ENCODE assay signal across 19 cellular contexts in the genomic region with DNA sequence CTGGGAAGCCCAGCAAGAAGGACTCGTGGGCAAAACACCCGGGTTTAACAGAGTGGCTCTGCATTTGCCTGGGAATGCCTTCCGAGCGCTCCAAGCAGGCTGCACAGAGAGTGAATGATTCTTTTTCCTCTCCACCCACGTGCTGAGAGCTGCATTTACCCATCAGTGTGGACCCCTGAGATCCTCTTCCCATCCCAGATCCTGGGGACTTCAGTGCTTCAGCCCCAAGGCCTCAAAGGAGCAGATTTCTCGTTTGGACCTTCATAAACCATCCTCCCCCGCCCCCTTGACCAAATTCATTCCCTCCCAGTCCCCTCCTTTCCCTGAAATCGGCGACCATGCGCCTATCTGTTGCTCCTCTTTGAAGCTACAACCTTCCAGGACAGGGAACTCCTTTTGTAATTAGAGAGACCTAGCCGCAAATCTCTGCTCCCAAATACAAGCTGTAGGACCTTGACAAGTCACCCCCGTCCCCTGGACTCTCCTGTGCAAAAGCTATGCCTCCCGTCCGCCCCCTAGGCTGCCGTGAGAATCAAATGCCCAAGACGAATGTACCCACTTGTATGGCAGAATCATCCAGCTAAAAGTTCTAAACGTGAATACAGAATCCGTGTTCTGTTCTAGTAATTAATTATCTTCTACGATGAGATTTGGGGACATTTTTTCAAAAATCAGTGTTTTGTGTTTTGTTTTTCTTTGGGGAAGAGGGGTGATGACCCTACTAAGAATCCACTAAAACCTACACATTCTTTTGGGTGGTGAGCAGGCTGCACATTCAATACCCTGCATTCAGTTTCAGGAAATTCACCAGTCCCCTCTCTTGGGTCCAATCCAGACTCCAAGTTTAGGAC. TPM values are rescaled to one million over a fixed set of nuclear protein-coding genes. Genes with fewer than 3 reads are reported as not detected.
DNase-seq lines count a peak whose midpoint lies in the region; ATAC-seq and TF ChIP-seq lines count a peak whose summit lies in the region.
"Had no signal": no experiment of that assay in that cellular context is flagged by ENCODE, and none has a peak within 500 bp of the region (broad histone marks: within the 10 kb centered on the region; RNA-seq: fewer than 3 reads in every experiment).

No MANE protein-coding gene starts in this region.

- H3K27me3 ChIP-seq in fibroblast of lung (ENCODE audit: control insufficient read depth, insufficient read depth, low read length) (no peaks in the 10 kb centered on the region), neural progenitor cell (peaks cover 100% of the 10 kb centered on the region)
- peaks cover 17% of the 10 kb centered on the region for H3K27me3 ChIP-seq in CD8-positive, alpha-beta T cell (ENCODE audit: insufficient read depth, low read length)
- H3K27me3 ChIP-seq: MG63 had no signal

- H3K4me1 ChIP-seq in fibroblast of lung (ENCODE audit: control insufficient read depth, extremely low read depth, insufficient read depth, low read length) = peaks cover 38% of the 10 kb centered on the region
- H3K4me1 ChIP-seq in neural progenitor cell = peaks cover 16% of the 10 kb centered on the region
- no peaks in the 10 kb centered on the region for H3K4me1 ChIP-seq in CD8-positive, alpha-beta T cell (ENCODE audit: insufficient read depth, low read length)
- H3K4me1 ChIP-seq: BE2C had no signal

- no peaks in the 10 kb centered on the region for H3K9me3 Mint-ChIP-seq in neural progenitor cell
- H3K9me3 Mint-ChIP-seq in CD8-positive, alpha-beta T cell = no peaks in the 10 kb centered on the region

- peak overlapping the region; percentile 90 for H3K27ac ChIP-seq in fibroblast of lung (ENCODE audit: insufficient read depth, low read length)
- no peak overlapping the region for H3K27ac ChIP-seq in neural progenitor cell
- H3K27ac ChIP-seq in CD8-positive, alpha-beta T cell (ENCODE audit: low read depth, low read length) = no peak overlapping the region
- H3K27ac ChIP-seq: Peyer's patch had no signal

- H3K36me3 ChIP-seq in fibroblast of lung (ENCODE audit: control insufficient read depth, insufficient read depth, low read length) (peaks cover 16% of the 10 kb centered on the region), neural progenitor cell (no peaks in the 10 kb centered on the region)
- no peaks in the 10 kb centered on the region for H3K36me3 ChIP-seq in CD8-positive, alpha-beta T cell (ENCODE audit: insufficient read depth, low read length)
- H3K36me3 ChIP-seq: BE2C, MG63, Peyer's patch had no signal

- H3K4me3 ChIP-seq in HFF-Myc (replicated peaks; ENCODE audit: low read depth, low read length) = peak overlapping the region; percentile 88
- peak overlapping the region; percentile 47 to 86 (median 63) for H3K4me3 ChIP-seq in fibroblast of lung (replicated peaks in 1 of 4; ENCODE audit: control extremely low read depth in 1 of 4, insufficient read depth in 1 of 4, low read depth in 3 of 4, low read length in 4 of 4)
- no peak overlapping the region for H3K4me3 ChIP-seq in neural progenitor cell
- H3K4me3 ChIP-seq in CD8-positive, alpha-beta T cell (ENCODE audit: low read depth, low read length) = no peak overlapping the region
- H3K4me3 ChIP-seq: MG63, Peyer's patch had no signal

- peaks cover 7% of the 10 kb centered on the region for H3F3A ChIP-seq in neural progenitor cell (ENCODE audit: low read depth)

- CTCF ChIA-PET in CD8-positive, alpha-beta T cell (lab: Charles Lee) = no interaction called here

- H4K20me1 ChIP-seq in fibroblast of lung (ENCODE audit: control insufficient read depth, extremely low read depth, insufficient read depth, low read length) (no peaks in the 10 kb centered on the region), neural progenitor cell (ENCODE audit: low read depth) (peaks cover 88% of the 10 kb centered on the region)

- H2AFZ ChIP-seq in fibroblast of lung (ENCODE audit: low read length) = no peak overlapping the region
- no peak overlapping the region for H2AFZ ChIP-seq in neural progenitor cell (replicated peaks)

- no peak overlapping the region for H3K4me3 Mint-ChIP-seq in neural progenitor cell
- no peak overlapping the region for H3K4me3 Mint-ChIP-seq in CD8-positive, alpha-beta T cell
- H3K4me3 Mint-ChIP-seq: CD8-positive, alpha-beta memory T cell had no signal

- no peak overlapping the region for H3K27ac Mint-ChIP-seq in neural progenitor cell
- H3K27ac Mint-ChIP-seq in CD8-positive, alpha-beta T cell = no peak overlapping the region
- H3K27ac Mint-ChIP-seq: CD8-positive, alpha-beta memory T cell had no signal

- H3K79me2 ChIP-seq in fibroblast of lung (ENCODE audit: control insufficient read depth, insufficient read depth, low read length) = peaks cover 95% of the 10 kb centered on the region
- no peaks in the 10 kb centered on the region for H3K79me2 ChIP-seq in neural progenitor cell (ENCODE audit: low read depth)

- peak overlapping the region; percentile 65 for H3K9ac ChIP-seq in fibroblast of lung (ENCODE audit: insufficient read depth, low read length)
- no peak overlapping the region for H3K9ac ChIP-seq in neural progenitor cell

- intact Hi-C loops in CD8-positive, alpha-beta T cell (cut with DNase I, micrococcal nuclease) = no loop called here

- H3K9me3 ChIP-seq in fibroblast of lung (ENCODE audit: control insufficient read depth, insufficient read depth, low read depth, low read length) (no peaks in the 10 kb centered on the region), neural progenitor cell (ENCODE audit: low read depth) (no peaks in the 10 kb centered on the region)
- no peaks in the 10 kb centered on the region for H3K9me3 ChIP-seq in CD8-positive, alpha-beta T cell (ENCODE audit: low read length)
- H3K9me3 ChIP-seq: BE2C, MG63, Peyer's patch had no signal

- H3K4me2 ChIP-seq in fibroblast of lung (ENCODE audit: extremely low read depth, insufficient read depth, low read length) (peak overlapping the region; percentile 93), neural progenitor cell (no peak overlapping the region)

- ATAC-seq in CD8-positive, alpha-beta T cell = no peak

- no peaks in the 10 kb centered on the region for H3K36me3 Mint-ChIP-seq in neural progenitor cell
- H3K36me3 Mint-ChIP-seq in CD8-positive, alpha-beta T cell = no peaks in the 10 kb centered on the region

- peaks cover 76% of the 10 kb centered on the region for H3K27me3 Mint-ChIP-seq in neural progenitor cell (ENCODE audit: insufficient read depth, low read depth)
- peaks cover 77% of the 10 kb centered on the region for H3K27me3 Mint-ChIP-seq in CD8-positive, alpha-beta T cell (ENCODE audit: low read depth)

- H3K4me1 Mint-ChIP-seq in neural progenitor cell = peaks cover 3% of the 10 kb centered on the region
- no peaks in the 10 kb centered on the region for H3K4me1 Mint-ChIP-seq in CD8-positive, alpha-beta T cell (ENCODE audit: low read depth)

- TF ChIP-seq CTCF in HFF-Myc (IDR thresholded peaks at IDR 0.05; ENCODE audit: low read depth, low read length, missing control alignments) (peak; percentile 25), fibroblast of lung (conservative IDR thresholded peaks at IDR 0.05 in 1 of 2, IDR thresholded peaks at IDR 0.05 in 1 of 2; ENCODE audit: low read depth in 1 of 2, low read length in 2 of 2) (no peak), neural progenitor cell (IDR thresholded peaks at IDR 0.05) (peak; percentile 13)
- no peak for TF ChIP-seq CTCF in CD8-positive, alpha-beta T cell (IDR thresholded peaks at IDR 0.05)

- DNase-seq in EH (ENCODE audit: low read depth) = peak; percentile 58
- no peak for DNase-seq in HFF-Myc (ENCODE audit: extremely low read depth, low read depth)
- DNase-seq in fibroblast of lung (ENCODE audit: low read depth in 2 of 2) = peak in 1 of 2 donors; percentile 42
- DNase-seq in neural progenitor cell (ENCODE audit: low spot score) = peak; percentile 44
- no peak for DNase-seq in CD8-positive, alpha-beta T cell
- no peak for DNase-seq in activated gamma-delta T cell (lab: John Stamatoyannopoulos, UW)
- no peak for DNase-seq in NCI-H524 (lab: John Stamatoyannopoulos, UW)
- DNase-seq in activated CD4-positive, alpha-beta T cell treated with anti-CD3 and anti-CD28 coated beads for 1 hour = no peak
- DNase-seq: ACHN; BE2C; CD8-positive, alpha-beta memory T cell; KG1; MG63; NCI-H1105; NCI-H1694 treated with DMSO at 0.1 percent for 48 hours; NCI-H2171; NCI-H510A; Peyer's patch; SHP77 had no signal

- POLR2A ChIA-PET in CD8-positive, alpha-beta T cell (lab: Charles Lee) = no interaction called here

RNA-seq across cellular contexts. Expression of gene TBX5, which starts 8.8 kb away (rescaled TPM):
- total RNA-seq in fibroblast of lung (13.1 and 16.8 TPM in 2 replicates), neural progenitor cell (ENCODE audit: low replicate concordance) (not detected in 2 replicates)
- polyA plus RNA-seq in fibroblast of lung = 15.9 and 19.4 TPM in 2 replicates
- polyA plus RNA-seq in fibroblast of lung (2012) = 11.2 and 14.7 TPM in 2 replicates
- 29.6 and 41.9 TPM in 2 replicates for polyA minus RNA-seq in fibroblast of lung (ENCODE audit: low replicate concordance)
- total RNA-seq in CD8-positive, alpha-beta T cell = not detected
- total RNA-seq: CD8-positive, alpha-beta memory T cell; Peyer's patch had no signal
- polyA plus RNA-seq: CD8-positive, alpha-beta memory T cell had no signal

Comparison
In these comparisons a context has a peak if more than half of its experiments do, and no peak if none do; other contexts are left out.
1. DNase-seq: peak in EH (single experiment) and neural progenitor cell (single experiment); none in HFF-Myc (single experiment), CD8-positive, alpha-beta T cell (0 of 7), activated gamma-delta T cell (single experiment), NCI-H524 (0 of 2) and activated CD4-positive, alpha-beta T cell treated with anti-CD3 and anti-CD28 coated beads for 1 hour (single experiment).
2. H3K4me3 ChIP-seq: peak in HFF-Myc (single experiment) and fibroblast of lung (4 of 4); none in neural progenitor cell (single experiment) and CD8-positive, alpha-beta T cell (single experiment).
3. CTCF ChIP-seq: peak in HFF-Myc (single experiment) and neural progenitor cell (single experiment); none in fibroblast of lung (0 of 2) and CD8-positive, alpha-beta T cell (single experiment).
4. RNA of gene TBX5, which starts 8.8 kb away (total RNA-seq): 13.1 to 16.8 TPM in fibroblast of lung; not detected in neural progenitor cell and not detected in CD8-positive, alpha-beta T cell; every median in the first group is over 10 times any median in the second.